In genomic region chr5:32170303-32171170, GRCh38 we compare ENCODE assay signal across 8 cellular contexts. TPM values are rescaled to one million over a fixed set of nuclear protein-coding genes. Genes with fewer than 3 reads are reported as not detected.
DNase-seq lines count a peak whose midpoint lies in the region; ATAC-seq and TF ChIP-seq lines count a peak whose summit lies in the region.

No MANE protein-coding gene starts in this region.

- TF ChIP-seq CTCF in RWPE2 (IDR thresholded peaks at IDR 0.05; ENCODE audit: poor library complexity, severe bottlenecking) (no peak), stomach (IDR thresholded peaks at IDR 0.05) (no peak)

- peaks cover 74% of the 10 kb centered on the region for H3K36me3 ChIP-seq in RWPE2 (ENCODE audit: low read depth)
- peaks cover 5 to 57% (median 44%) of the 10 kb centered on the region in 4 donors for H3K36me3 ChIP-seq in stomach

- H3K27me3 ChIP-seq in RWPE2 (ENCODE audit: insufficient read depth, poor library complexity, severe bottlenecking) (no peaks in the 10 kb centered on the region), stomach (no peaks in the 10 kb centered on the region)

- H3K4me1 Mint-ChIP-seq in activated CD4-positive, alpha-beta T cell treated with anti-CD3 and anti-CD28 coated beads, Interleukin-2, amount 10 ng/mL, durations not matched to agents 24 days and 14 days = peaks cover 39% of the 10 kb centered on the region

- ATAC-seq in RWPE2 (ENCODE audit: low read depth) (peak; percentile 23; the same call in 1 of the 3 replicates), HG02885 (IDR thresholded peaks at IDR 0.05; ENCODE audit: poor library complexity, unreplicated experiment) (no peak)

- H3K27me3 Mint-ChIP-seq in activated CD4-positive, alpha-beta T cell treated with anti-CD3 and anti-CD28 coated beads, Interleukin-2, amount 10 ng/mL, durations not matched to agents 24 days and 14 days = no peaks in the 10 kb centered on the region

- TF ChIP-seq POLR2A in stomach (IDR thresholded peaks at IDR 0.05) = no peak

- H3K4me1 ChIP-seq in RWPE2 (ENCODE audit: insufficient read depth, poor library complexity, severe bottlenecking) (peaks cover 24% of the 10 kb centered on the region), stomach (peaks cover 38 to 73% (median 57%) of the 10 kb centered on the region in 4 donors)

- H3K27ac ChIP-seq in RWPE2 (ENCODE audit: poor library complexity, severe bottlenecking) (no peak overlapping the region), stomach (peak overlapping the region in 3 of 5 donors; percentile 46 to 100 (median 100))

- H3K27ac Mint-ChIP-seq in activated CD4-positive, alpha-beta T cell treated with anti-CD3 and anti-CD28 coated beads, Interleukin-2, amount 10 ng/mL, durations not matched to agents 24 days and 14 days = peak overlapping the region; percentile 49

- H3K9me3 ChIP-seq in RWPE2 (ENCODE audit: severe bottlenecking) = no peaks in the 10 kb centered on the region
- H3K9me3 ChIP-seq in stomach = no peaks in the 10 kb centered on the region

- DNase-seq in activated CD4-positive, alpha-beta T cell treated with anti-CD3 and anti-CD28 coated beads, Interleukin-2, amount 10 ng/mL, durations not matched to agents 24 days and 14 days = no peak
- no peak for DNase-seq in activated CD4-positive, alpha-beta T cell treated with anti-CD3 and anti-CD28 coated beads for 4 hours
- DNase-seq in RWPE2 (ENCODE audit: low spot score) (no peak), fibroblast of gingiva (ENCODE audit: low read depth) (peak; percentile 93), stomach (no peak), NCI-H187 (lab: John Stamatoyannopoulos, UW) (no peak), ureter (ENCODE audit: low spot score) (no peak)

- TF ChIP-seq EP300 in stomach (IDR thresholded peaks at IDR 0.05) = no peak

- H3K4me3 ChIP-seq in RWPE2 (ENCODE audit: severe bottlenecking) (no peak overlapping the region), stomach (peak overlapping the region in 2 of 4 donors; percentile 17 to 23)

- H3K9me3 Mint-ChIP-seq in activated CD4-positive, alpha-beta T cell treated with anti-CD3 and anti-CD28 coated beads, Interleukin-2, amount 10 ng/mL, durations not matched to agents 24 days and 14 days = no peaks in the 10 kb centered on the region

- H3K4me3 Mint-ChIP-seq in activated CD4-positive, alpha-beta T cell treated with anti-CD3 and anti-CD28 coated beads, Interleukin-2, amount 10 ng/mL, durations not matched to agents 24 days and 14 days = peak overlapping the region; percentile 59

- WGBS in stomach, 5 donors = 40 to 55% (median 45%) methylated on average over 5 of the region's 5 CpGs

- intact Hi-C loops in activated CD4-positive, alpha-beta T cell treated with anti-CD3 and anti-CD28 coated beads, Interleukin-2, amount 10 ng/mL, durations not matched to agents 24 days and 14 days (cut with micrococcal nuclease) = loop anchor here (5.0 kb wide), 2 partner anchors 53 to 157 kb away; no protein-coding TSS in a partner anchor
- intact Hi-C loops in stomach (cut with DNase I; ENCODE audit: low total_unique reads) = no loop called here

- H3K36me3 Mint-ChIP-seq in activated CD4-positive, alpha-beta T cell treated with anti-CD3 and anti-CD28 coated beads, Interleukin-2, amount 10 ng/mL, durations not matched to agents 24 days and 14 days (ENCODE audit: low read depth) = peaks cover 58% of the 10 kb centered on the region

RNA-seq across cellular contexts. Expression of gene GOLPH3, which starts 3.6 kb away (rescaled TPM):
- 85.4 and 92.7 TPM in 2 replicates for total RNA-seq in activated CD4-positive, alpha-beta T cell treated with anti-CD3 and anti-CD28 coated beads, Interleukin-2, amount 10 ng/mL, durations not matched to agents 24 days and 14 days
- total RNA-seq in stomach (100 to 1,000 TPM in 2 of 5 donors, 10 to 100 TPM in 3; 47.8 to 171 (median 94.3) TPM), ureter (82.0 TPM)
- 10 to 100 TPM; 38.3 to 95.6 (median 50.4) TPM for polyA plus RNA-seq in stomach
